In genomic region chr11:78377625-78378418, GRCh38 we compare ENCODE assay signal across 22 cellular contexts.
"Had no signal": no experiment of that assay in that cellular context is flagged by ENCODE, and none has a peak within 500 bp of the region (broad histone marks: within the 10 kb centered on the region; RNA-seq: fewer than 3 reads in every experiment).

No MANE protein-coding gene starts in this region.

- H3K4me3 Mint-ChIP-seq: brain; effector memory CD8-positive, alpha-beta T cell; naive thymus-derived CD8-positive, alpha-beta T cell; stimulated activated naive CD8-positive, alpha-beta T cell treated with anti-CD3 and anti-CD28 coated beads, Interleukin-15, Interleukin-2, amounts not matched to agents 100 ng/mL and 50 ng/mL, for 24 hours; T-helper 1 cell treated with Interleukin-12 subunit alpha and Interleukin-12 subunit beta and Interleukin-4 antibody, amounts not matched to agents 30 μg/mL and 1 μg/mL, for 36 hours; WTC11 had no signal

- H3K27me3 ChIP-seq: dorsolateral prefrontal cortex, esophagus muscularis mucosa, gastrocnemius medialis, pancreas, thyroid gland, uterus had no signal

- H3K9me3 Mint-ChIP-seq: effector memory CD8-positive, alpha-beta T cell had no signal

- H3K36me3 ChIP-seq: esophagus muscularis mucosa, gastrocnemius medialis, pancreas, thyroid gland, uterus had no signal

- ATAC-seq: activated naive CD4-positive, alpha-beta T cell treated with anti-CD3 and anti-CD28 coated beads, Interleukin-2, amount 50 U/mL, for 72 hours; effector memory CD8-positive, alpha-beta T cell; gastrocnemius medialis; left cardiac atrium; naive thymus-derived CD8-positive, alpha-beta T cell; right cardiac atrium; WTC11 had no signal

- H3K9me3 ChIP-seq: esophagus muscularis mucosa, gastrocnemius medialis, pancreas, thyroid gland, uterus had no signal

- H3K4me1 ChIP-seq: thyroid gland had no signal

- H3K4me3 ChIP-seq: dorsolateral prefrontal cortex, esophagus muscularis mucosa, gastrocnemius medialis, pancreas, thyroid gland, uterus had no signal

- H3K27ac ChIP-seq: esophagus muscularis mucosa, gastrocnemius medialis, pancreas, thyroid gland, uterus had no signal

- DNase-seq: activated T-cell treated with anti-CD3 and anti-CD28 coated beads, Interleukin-2, amount 50 U/mL, for 1 hour; aorta; caudate nucleus; dorsolateral prefrontal cortex; effector memory CD8-positive, alpha-beta T cell; gastrocnemius medialis; islet precursor cell; left cardiac atrium; mesenchymal stem cell; naive thymus-derived CD8-positive, alpha-beta T cell; pancreas; right cardiac atrium; stimulated activated CD4-positive, alpha-beta T cell treated with anti-CD3 and anti-CD28 coated beads, Interleukin-1b, Interleukin-23, amount 100 ng/mL, for 48 hours; substantia nigra; thyroid gland; uterus had no signal

- H3K27me3 Mint-ChIP-seq: brain; stimulated activated naive CD8-positive, alpha-beta T cell treated with anti-CD3 and anti-CD28 coated beads, Interleukin-15, Interleukin-2, amounts not matched to agents 100 ng/mL and 50 ng/mL, for 24 hours had no signal

- H3K27ac Mint-ChIP-seq: activated naive CD4-positive, alpha-beta T cell treated with anti-CD3 and anti-CD28 coated beads, Interleukin-2, amount 50 U/mL, for 72 hours; brain; effector memory CD8-positive, alpha-beta T cell; naive thymus-derived CD8-positive, alpha-beta T cell; stimulated activated naive CD8-positive, alpha-beta T cell treated with anti-CD3 and anti-CD28 coated beads, Interleukin-15, Interleukin-2, amounts not matched to agents 100 ng/mL and 50 ng/mL, for 24 hours; WTC11 had no signal

- H3K36me3 Mint-ChIP-seq: naive thymus-derived CD8-positive, alpha-beta T cell had no signal
